In the genomic region with DNA sequence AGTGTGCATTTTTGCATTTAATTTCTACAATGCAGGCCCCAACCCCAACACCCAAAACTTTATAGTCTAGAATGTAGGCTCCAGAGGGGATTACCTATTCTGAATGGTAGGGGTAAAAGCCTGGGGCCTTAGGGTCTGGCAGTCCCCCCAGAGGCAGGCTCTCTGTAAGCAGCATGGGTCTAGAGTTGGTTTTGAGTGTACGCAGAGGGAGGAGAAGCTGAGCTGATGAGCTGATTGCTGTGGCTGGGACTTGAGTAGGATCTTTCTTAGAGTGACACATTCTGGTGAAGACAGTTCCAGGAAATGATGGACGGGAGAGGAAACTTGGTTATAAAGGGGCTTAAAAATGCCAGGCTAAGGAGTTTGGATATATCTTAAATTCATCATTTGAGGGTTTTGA, we compare ENCODE assay signal across 14 cellular contexts. TPM values are rescaled to one million over a fixed set of nuclear protein-coding genes. Genes with fewer than 3 reads are reported as not detected.
DNase-seq lines count a peak whose midpoint lies in the region; ATAC-seq and TF ChIP-seq lines count a peak whose summit lies in the region.
"Had no signal": no experiment of that assay in that cellular context is flagged by ENCODE, and none has a peak within 500 bp of the region (broad histone marks: within the 10 kb centered on the region; RNA-seq: fewer than 3 reads in every experiment).

No MANE protein-coding gene starts in this region.

- DNase-seq in heart right ventricle (no peak), left ventricle myocardium superior (no peak), naive B cell (no peak), transverse colon (no peak), amniotic stem cell (lab: John Stamatoyannopoulos, UW) (no peak), brain microvascular endothelial cell (no peak), SKM-1 treated with dmso at 0.1 percent for 144 hours (lab: John Stamatoyannopoulos, UW; ENCODE audit: unreplicated experiment) (no peak)
- no peak for DNase-seq in activated naive CD8-positive, alpha-beta T cell treated with anti-CD3 and anti-CD28 coated beads, Interleukin-2, amount 50 U/mL, for 24 hours
- DNase-seq: left lung; NCI-H69; stimulated activated CD4-positive, alpha-beta T cell treated with anti-CD3 and anti-CD28 coated beads, Interleukin-12 subunit alpha, Interleukin-12 subunit beta, amount 100 ng/mL, for 4 hours; T1000 had no signal

- no peaks in the 10 kb centered on the region for H3K9me3 Mint-ChIP-seq in activated naive CD8-positive, alpha-beta T cell treated with anti-CD3 and anti-CD28 coated beads, Interleukin-2, amount 50 U/mL, for 24 hours
- no peaks in the 10 kb centered on the region for H3K9me3 Mint-ChIP-seq in naive B cell

- H3K27ac ChIP-seq in heart right ventricle (peak overlapping the region; percentile 4 to 99 (median 96)), transverse colon (peak overlapping the region; percentile 96 to 98 (median 97)), brain microvascular endothelial cell (no peak overlapping the region)
- H3K27ac ChIP-seq: C4-2B had no signal

- no peak for ATAC-seq in heart right ventricle
- ATAC-seq in left ventricle myocardium superior: no peak
- peak; percentile 47 for ATAC-seq in activated naive CD8-positive, alpha-beta T cell treated with anti-CD3 and anti-CD28 coated beads, Interleukin-2, amount 50 U/mL, for 24 hours
- ATAC-seq in naive B cell (ENCODE audit: low read depth in 2 of 2): no peak
- ATAC-seq: left lung had no signal

- no peak for TF ChIP-seq EP300 in transverse colon (IDR thresholded peaks at IDR 0.05; ENCODE audit: low read depth)

- H3K27me3 ChIP-seq in heart right ventricle: no peaks in the 10 kb centered on the region
- no peaks in the 10 kb centered on the region for H3K27me3 ChIP-seq in transverse colon
- H3K27me3 ChIP-seq in brain microvascular endothelial cell (replicated peaks): no peaks in the 10 kb centered on the region
- H3K27me3 ChIP-seq: left lung, suprapubic skin had no signal

- no peak for TF ChIP-seq POLR2A in transverse colon (IDR thresholded peaks at IDR 0.05)

- H3K4me3 ChIP-seq in heart right ventricle (peak overlapping the region in 5 of 10 donors; percentile 4 to 83 (median 66)), transverse colon (peak overlapping the region in 2 of 4 donors; percentile 3 to 87), brain microvascular endothelial cell (ENCODE audit: low read depth, low read length) (no peak overlapping the region)

- in situ Hi-C loops in transverse colon (cut with MboI; ENCODE audit: low pct_ligation_motif_present in 1 of 4, low pct_unique_long_range_greater_than_20kb in 1 of 4, low sequenced_read_pairs in 3 of 4): loop anchor here in 2 of 4 donors (10.0 to 25.0 kb wide), 2 partner anchors 411 to 419 kb away; a partner anchor contains a TSS
- in situ Hi-C loops in brain microvascular endothelial cell (cut with HindIII; ENCODE audit: low pct_ligation_motif_present, low sequenced_read_pairs): no loop called here

- peak overlapping the region; percentile 47 for H3K27ac Mint-ChIP-seq in activated naive CD8-positive, alpha-beta T cell treated with anti-CD3 and anti-CD28 coated beads, Interleukin-2, amount 50 U/mL, for 24 hours
- peak overlapping the region in 5 of 6 donors; percentile 22 to 90 (median 72) for H3K27ac Mint-ChIP-seq in naive B cell

- peak overlapping the region; percentile 85 for H3K4me3 Mint-ChIP-seq in activated naive CD8-positive, alpha-beta T cell treated with anti-CD3 and anti-CD28 coated beads, Interleukin-2, amount 50 U/mL, for 24 hours
- peak overlapping the region in 5 of 8 donors; percentile 13 to 96 (median 88) for H3K4me3 Mint-ChIP-seq in naive B cell

- H3K27me3 Mint-ChIP-seq in activated naive CD8-positive, alpha-beta T cell treated with anti-CD3 and anti-CD28 coated beads, Interleukin-2, amount 50 U/mL, for 24 hours: no peaks in the 10 kb centered on the region
- no peaks in the 10 kb centered on the region for H3K27me3 Mint-ChIP-seq in naive B cell

- H3K9me3 ChIP-seq in heart right ventricle: no peaks in the 10 kb centered on the region
- H3K9me3 ChIP-seq in transverse colon: no peaks in the 10 kb centered on the region
- H3K9me3 ChIP-seq: left lung, suprapubic skin had no signal

- H3K4me1 ChIP-seq in heart right ventricle: peaks cover 0 to 84% (median 66%) of the 10 kb centered on the region in 9 donors
- peaks cover 54 to 82% (median 74%) of the 10 kb centered on the region in 4 donors for H3K4me1 ChIP-seq in transverse colon

- intact Hi-C loops in heart right ventricle (cut with DNase I) (loop anchor here in 9 of 10 donors (5.0 to 10.0 kb wide), 11 partner anchors 101 to 991 kb away; a partner anchor contains a TSS), left ventricle myocardium superior (cut with micrococcal nuclease) (no loop called here), transverse colon (cut with DNase I; ENCODE audit: low total_unique reads) (loop anchor here (5.0 to 10.0 kb wide), 3 partner anchors 66 to 799 kb away; no protein-coding TSS in a partner anchor)

- TF ChIP-seq CTCF in heart right ventricle (IDR thresholded peaks at IDR 0.05) (no peak), transverse colon (IDR thresholded peaks at IDR 0.05) (no peak), brain microvascular endothelial cell (IDR thresholded peaks at IDR 0.05; ENCODE audit: low read depth, low read length, missing control alignments) (no peak)

- WGBS in heart right ventricle, 2 donors: 35 to 46% methylated on average over 2 of the region's 2 CpGs
- 59 to 80% methylated on average over 1 to 2 of the region's 2 CpGs for WGBS in transverse colon (ENCODE audit: low coverage in 1 of 2), 2 donors

- H3K36me3 ChIP-seq in heart right ventricle (no peaks in the 10 kb centered on the region), transverse colon (no peaks in the 10 kb centered on the region), brain microvascular endothelial cell (replicated peaks) (no peaks in the 10 kb centered on the region)
- H3K36me3 ChIP-seq: left lung, suprapubic skin had no signal

- peaks cover 65% of the 10 kb centered on the region for H3K4me1 Mint-ChIP-seq in activated naive CD8-positive, alpha-beta T cell treated with anti-CD3 and anti-CD28 coated beads, Interleukin-2, amount 50 U/mL, for 24 hours
- H3K4me1 Mint-ChIP-seq in naive B cell: peaks cover 56 to 74% (median 62%) of the 10 kb centered on the region in 3 donors

- peaks cover 6% of the 10 kb centered on the region for H3K36me3 Mint-ChIP-seq in activated naive CD8-positive, alpha-beta T cell treated with anti-CD3 and anti-CD28 coated beads, Interleukin-2, amount 50 U/mL, for 24 hours (ENCODE audit: low read depth)
- H3K36me3 Mint-ChIP-seq in naive B cell: peaks cover 0 to 8% of the 10 kb centered on the region in 2 donors

RNA-seq across cellular contexts. Expression of a gene that starts 2.1 kb away (rescaled TPM):
- 100 to 1,000 TPM; 116 to 188 (median 148) TPM for total RNA-seq in heart right ventricle
- polyA plus RNA-seq in heart right ventricle: 10 to 100 TPM in 1 of 2 donors, 1 to 10 TPM in 1; 8.5 to 12.9 TPM
- 109 TPM for total RNA-seq in left ventricle myocardium superior
- polyA plus RNA-seq in naive B cell (ENCODE audit: low read depth in 6 of 6): 10 to 100 TPM in 5 of 6 donors, 1 to 10 TPM in 1; 9.6 to 58.6 (median 25.4) TPM
- total RNA-seq in transverse colon: 100 to 1,000 TPM; 207 to 592 (median 406) TPM
